In genomic region chr17:42286411-42287295, GRCh38 we compare ENCODE assay signal across 8 cellular contexts. TPM values are rescaled to one million over a fixed set of nuclear protein-coding genes. Genes with fewer than 3 reads are reported as not detected.
DNase-seq lines count a peak whose midpoint lies in the region; ATAC-seq, FAIRE-seq and TF ChIP-seq lines count a peak whose summit lies in the region.

No MANE protein-coding gene starts in this region.

- FAIRE-seq in bronchial epithelial cell (lab: Jason Lieb, UNC) = peak; percentile 50

- no peaks in the 10 kb centered on the region for H3K9me3 ChIP-seq in mucosa of stomach (ENCODE audit: control insufficient read depth, low read length)
- H3K9me3 ChIP-seq in uterus = no peaks in the 10 kb centered on the region

- peak overlapping the region; percentile 79 for H3K9ac ChIP-seq in mucosa of stomach (ENCODE audit: low read length)

- DNase-seq in activated effector memory CD4-positive, alpha-beta T cell treated with anti-CD3 and anti-CD28 coated beads, Interleukin-2, amount 50 U/mL, for 16 hours = peak; percentile 62
- no peak for DNase-seq in activated effector memory CD4-positive, alpha-beta T cell treated with Interleukin-2 at 50 U/mL for 16 hours
- DNase-seq in bronchial epithelial cell (ENCODE audit: low read depth) = no peak
- peak in 1 of 2 donors; percentile 41 for DNase-seq in uterus
- no peak for DNase-seq in HCEC 1CT
- no peak for DNase-seq in NCI-H1105 (lab: John Stamatoyannopoulos, UW)

- no peak for TF ChIP-seq CTCF in bronchial epithelial cell (IDR thresholded peaks at IDR 0.05; ENCODE audit: insufficient read depth, low read length, severe bottlenecking)
- TF ChIP-seq CTCF in uterus (IDR thresholded peaks at IDR 0.05) = no peak

- no peak for ATAC-seq in GM19395 (IDR thresholded peaks at IDR 0.05; ENCODE audit: unreplicated experiment)

- H3K4me3 ChIP-seq in bronchial epithelial cell (ENCODE audit: low read depth, low read length) (no peak overlapping the region), mucosa of stomach (ENCODE audit: low read length) (no peak overlapping the region), uterus (peak overlapping the region; percentile 52 to 73)

- H3K4me1 ChIP-seq in mucosa of stomach (ENCODE audit: control insufficient read depth, insufficient read depth, low read length) (peaks cover 27% of the 10 kb centered on the region), uterus (peaks cover 6 to 7% of the 10 kb centered on the region in 2 donors)

- H3K36me3 ChIP-seq in bronchial epithelial cell (ENCODE audit: control insufficient read depth, insufficient read depth, low read length) = no peaks in the 10 kb centered on the region
- no peaks in the 10 kb centered on the region for H3K36me3 ChIP-seq in mucosa of stomach (ENCODE audit: control insufficient read depth, insufficient read depth, low read length)
- no peaks in the 10 kb centered on the region for H3K36me3 ChIP-seq in uterus

- no peaks in the 10 kb centered on the region for H3K27me3 ChIP-seq in bronchial epithelial cell (ENCODE audit: control insufficient read depth, insufficient read depth, low read length)
- H3K27me3 ChIP-seq in mucosa of stomach (ENCODE audit: control insufficient read depth, insufficient read depth, low read length) = peaks cover 4% of the 10 kb centered on the region
- H3K27me3 ChIP-seq in uterus = no peaks in the 10 kb centered on the region

- no peak for TF ChIP-seq POLR2A in uterus (IDR thresholded peaks at IDR 0.05)

- H3K27ac ChIP-seq in uterus = peak overlapping the region; percentile 89 to 91

- intact Hi-C loops in uterus (cut with DNase I; ENCODE audit: low total_unique reads) = no loop called here

RNA-seq across cellular contexts. Expression of gene STAT5A, which starts 1.6 kb away (rescaled TPM):
- total RNA-seq in bronchial epithelial cell (1.3 TPM in 2 replicates), uterus (10 to 100 TPM; 30.7 to 69.2 (median 33.9) TPM)

RNA-seq across cellular contexts. Expression of gene STAT5B, which starts 10.5 kb away (rescaled TPM):
- 11.6 and 12.2 TPM in 2 replicates for total RNA-seq in bronchial epithelial cell
- 100 to 1,000 TPM in 3 of 4 donors, 10 to 100 TPM in 1; 72.1 to 187 (median 144) TPM for total RNA-seq in uterus

Comparison
In these comparisons a context has a peak if more than half of its experiments do, and no peak if none do; other contexts are left out.
1. H3K4me3 ChIP-seq: peak in uterus (2 of 2); none in bronchial epithelial cell (single experiment) and mucosa of stomach (single experiment).
2. RNA of gene STAT5A, which starts 1.6 kb away (total RNA-seq): 30.7 to 69.2 TPM in uterus; 1.3 TPM in bronchial epithelial cell; every median in the first group is over 10 times any median in the second.